13 cellular contexts compared by ENCODE assay signal in the genomic region with DNA sequence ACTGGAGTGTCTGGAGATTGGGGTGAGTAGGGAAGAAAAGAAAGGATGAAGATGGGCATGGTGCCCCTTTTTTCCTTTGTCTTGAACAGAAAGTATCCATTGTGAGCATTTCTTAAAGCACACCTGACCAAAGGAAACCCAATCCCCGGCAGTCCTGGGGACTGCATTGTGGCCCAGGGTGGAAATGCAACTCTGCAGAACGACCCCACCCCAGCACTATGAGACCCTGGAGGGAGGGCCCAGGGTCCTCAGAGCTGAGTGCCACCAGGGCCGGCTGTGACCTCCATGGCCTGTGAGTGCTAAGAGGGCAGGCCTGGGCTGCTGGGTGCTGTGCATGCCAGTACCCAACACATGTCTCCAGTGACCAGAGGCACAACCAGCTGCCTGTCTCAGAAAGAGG. TPM values are rescaled to one million over a fixed set of nuclear protein-coding genes. Genes with fewer than 3 reads are reported as not detected.
A peak's percentile ranks its signal among the peaks of the same experiment; 100 is the strongest.
DNase-seq lines count a peak whose midpoint lies in the region; ATAC-seq and TF ChIP-seq lines count a peak whose summit lies in the region.
"Had no signal": no experiment of that assay in that cellular context is flagged by ENCODE, and none has a peak within 500 bp of the region (broad histone marks: within the 10 kb centered on the region; RNA-seq: fewer than 3 reads in every experiment).

No MANE protein-coding gene starts in this region.

- POLR2A ChIA-PET in A673 (lab: Charles Lee; ENCODE audit: low non-redundant PET), result no interaction called here

- H4K8ac ChIP-seq in neuronal stem cell (ENCODE audit: low read depth, low read length), result no peak overlapping the region

- no peak overlapping the region for H3K9ac ChIP-seq in neuronal stem cell (ENCODE audit: low read depth, low read length, poor library complexity)

- no peak overlapping the region for H4K91ac ChIP-seq in neuronal stem cell (ENCODE audit: low read depth, low read length, poor library complexity)

- H3K9me3 ChIP-seq in A673 (ENCODE audit: low read depth, low read length, poor library complexity, severe bottlenecking) (no peaks in the 10 kb centered on the region), neuronal stem cell (replicated peaks in 1 of 2; ENCODE audit: control insufficient read depth in 2 of 2, insufficient read depth in 1 of 2, low read depth in 1 of 2, low read length in 2 of 2) (no peaks in the 10 kb centered on the region)
- H3K9me3 ChIP-seq: BLaER1 treated with 17β-estradiol and CSF1 and Interleukin-3, amounts not matched to agents 10 nM and 100 nM had no signal

- peaks cover 72% of the 10 kb centered on the region for H3K4me1 ChIP-seq in A673 (ENCODE audit: insufficient read depth, low read length, poor library complexity, severe bottlenecking)
- peaks cover 17 to 28% of the 10 kb centered on the region in 2 donors for H3K4me1 ChIP-seq in neuronal stem cell (ENCODE audit: control insufficient read depth in 2 of 2, insufficient read depth in 1 of 2, low read depth in 1 of 2, low read length in 2 of 2)

- intact Hi-C loops in A673 (cut with micrococcal nuclease; ENCODE audit: unreplicated experiment), result no loop called here
- intact Hi-C loops in posterior vena cava (cut with DNase I), result loop anchor here in 1 of 2 donors (10.0 kb wide), 1 partner anchor 143 kb away; no protein-coding TSS in a partner anchor

- no CpG with 5 or more reads among the region's 3 CpGs for WGBS in neuronal stem cell (ENCODE audit: extremely low coverage in 2 of 2, insufficient read length in 2 of 2, insufficient replicate concordance in 1 of 2), 2 donors

- no peak overlapping the region for H3K4ac ChIP-seq in neuronal stem cell (ENCODE audit: low read length)

- no peak overlapping the region for H2AFZ ChIP-seq in neuronal stem cell (ENCODE audit: low read length)

- H2BK12ac ChIP-seq in neuronal stem cell (ENCODE audit: low read length), result no peak overlapping the region

- no peak overlapping the region for H3K14ac ChIP-seq in neuronal stem cell (ENCODE audit: low read length)

- no peak overlapping the region for H2BK5ac ChIP-seq in neuronal stem cell (ENCODE audit: low read length)

- H3K27me3 Mint-ChIP-seq in central memory CD8-positive, alpha-beta T cell, result no peaks in the 10 kb centered on the region
- H3K27me3 Mint-ChIP-seq: activated CD8-positive, alpha-beta memory T cell treated with anti-CD3 and anti-CD28 coated beads, Interleukin-2, amount 10 ng/mL, durations not matched to agents 7 days and 5 days had no signal

- H3K27ac ChIP-seq in A673 (ENCODE audit: low read depth, low read length, poor library complexity, severe bottlenecking) (peak overlapping the region; percentile 96), neuronal stem cell (replicated peaks; ENCODE audit: low read length) (no peak overlapping the region)
- H3K27ac ChIP-seq: BLaER1 treated with 17β-estradiol and CSF1 and Interleukin-3, amounts not matched to agents 10 nM and 100 nM had no signal

- H3K23ac ChIP-seq in neuronal stem cell (ENCODE audit: low read depth, low read length, poor library complexity), result no peak overlapping the region

- peaks cover 84% of the 10 kb centered on the region for H3K4me1 Mint-ChIP-seq in central memory CD8-positive, alpha-beta T cell

- CTCF ChIA-PET in A673 (lab: Charles Lee), result no interaction called here

- no peak for TF ChIP-seq CTCF in A673 (conservative IDR thresholded peaks at IDR 0.05; ENCODE audit: low read depth, low read length)

- no peak overlapping the region for H2BK15ac ChIP-seq in neuronal stem cell (ENCODE audit: low read length)

- no peak for DNase-seq in A673 (ENCODE audit: low spot score)
- DNase-seq in H7, result peak; percentile 75
- DNase-seq in central memory CD8-positive, alpha-beta T cell (ENCODE audit: low spot score in 2 of 2), result no peak
- DNase-seq in neuronal stem cell (ENCODE audit: low spot score), result no peak
- DNase-seq in T-helper 2 cell, result no peak
- no peak for DNase-seq in posterior vena cava (ENCODE audit: low spot score)
- no peak for DNase-seq in NCI-H1417 treated with DMSO at 0.1 percent for 48 hours (lab: John Stamatoyannopoulos, UW)
- DNase-seq: activated CD8-positive, alpha-beta memory T cell treated with anti-CD3 and anti-CD28 coated beads, Interleukin-2, amount 10 ng/mL, durations not matched to agents 7 days and 5 days; NCI-H187; NCI-H82; SHP77 had no signal

- ATAC-seq in central memory CD8-positive, alpha-beta T cell (replicated peaks; ENCODE audit: extremely low read depth, poor library complexity, severe bottlenecking), result no peak
- no peak for ATAC-seq in HG03460 (IDR thresholded peaks at IDR 0.05; ENCODE audit: unreplicated experiment)
- ATAC-seq: activated CD8-positive, alpha-beta memory T cell treated with anti-CD3 and anti-CD28 coated beads, Interleukin-2, amount 10 ng/mL, durations not matched to agents 7 days and 5 days had no signal

- peaks cover 16% of the 10 kb centered on the region for H3K79me1 ChIP-seq in neuronal stem cell (ENCODE audit: low read depth, low read length)

- peak overlapping the region; percentile 51 for H3K27ac Mint-ChIP-seq in central memory CD8-positive, alpha-beta T cell (ENCODE audit: low read depth)
- H3K27ac Mint-ChIP-seq: activated CD8-positive, alpha-beta memory T cell treated with anti-CD3 and anti-CD28 coated beads, Interleukin-2, amount 10 ng/mL, durations not matched to agents 7 days and 5 days had no signal

- no TSS peak for BruUV-seq in A673 (replicated peaks; lab: Mats Ljungman, UMichigan)

- no peak overlapping the region for H3K18ac ChIP-seq in neuronal stem cell (ENCODE audit: low read length)

- H2AK5ac ChIP-seq in neuronal stem cell (ENCODE audit: low read depth, low read length), result no peak overlapping the region

- no peak overlapping the region for H2BK120ac ChIP-seq in neuronal stem cell (ENCODE audit: low read depth, low read length)

- peaks cover 29% of the 10 kb centered on the region for H3K36me3 Mint-ChIP-seq in central memory CD8-positive, alpha-beta T cell (ENCODE audit: insufficient read depth)

- H3K4me3 Mint-ChIP-seq in central memory CD8-positive, alpha-beta T cell, result no peak overlapping the region
- H3K4me3 Mint-ChIP-seq: activated CD8-positive, alpha-beta memory T cell treated with anti-CD3 and anti-CD28 coated beads, Interleukin-2, amount 10 ng/mL, durations not matched to agents 7 days and 5 days had no signal

- no peaks in the 10 kb centered on the region for H3K27me3 ChIP-seq in A673 (replicated peaks; ENCODE audit: insufficient read depth, low read depth, low read length, poor library complexity)
- H3K27me3 ChIP-seq in H7 (ENCODE audit: control insufficient read depth, insufficient read depth, low read length), result no peaks in the 10 kb centered on the region
- H3K27me3 ChIP-seq in neuronal stem cell (ENCODE audit: control insufficient read depth in 3 of 3, insufficient read depth in 3 of 3, low read depth in 1 of 3, low read length in 3 of 3), result no peaks in the 10 kb centered on the region
- H3K27me3 ChIP-seq: BLaER1 treated with 17β-estradiol and CSF1 and Interleukin-3, amounts not matched to agents 10 nM and 100 nM had no signal

- H3K4me3 ChIP-seq in A673 (ENCODE audit: low read depth, low read length, poor library complexity, severe bottlenecking) (no peak overlapping the region), H7 (ENCODE audit: insufficient read depth, low read depth, low read length) (no peak overlapping the region), neuronal stem cell (ENCODE audit: low read length in 2 of 2) (no peak overlapping the region)
- H3K4me3 ChIP-seq: BLaER1 treated with 17β-estradiol and CSF1 and Interleukin-3, amounts not matched to agents 10 nM and 100 nM had no signal

- no peaks in the 10 kb centered on the region for H3K9me3 Mint-ChIP-seq in central memory CD8-positive, alpha-beta T cell

- H3K4me2 ChIP-seq in neuronal stem cell (ENCODE audit: insufficient read depth, low read length, poor library complexity, severe bottlenecking), result peak overlapping the region; percentile 3

- H3K36me3 ChIP-seq in A673 (ENCODE audit: insufficient read depth, low read length, poor library complexity, severe bottlenecking) (no peaks in the 10 kb centered on the region), H7 (replicated peaks; ENCODE audit: control insufficient read depth, insufficient read depth, low read length) (no peaks in the 10 kb centered on the region), neuronal stem cell (replicated peaks in 1 of 2; ENCODE audit: control insufficient read depth in 2 of 2, insufficient read depth in 2 of 2, low read length in 2 of 2) (no peaks in the 10 kb centered on the region)
- H3K36me3 ChIP-seq: BLaER1 treated with 17β-estradiol and CSF1 and Interleukin-3, amounts not matched to agents 10 nM and 100 nM had no signal

RNA-seq across cellular contexts. Expression of gene EEIG1, which starts 18.5 kb away (rescaled TPM):
- total RNA-seq in A673 (2021) (30.0 and 34.1 TPM in 2 replicates), posterior vena cava (10 to 100 TPM; 54.3 to 56.9 TPM)
- total RNA-seq in H7 (2014; rRNA removed; shearing (Covaris generic)), result 16.9 and 27.1 TPM in 2 replicates
- 22.0 TPM for polyA plus RNA-seq in neuronal stem cell (2013, experiment 1 of 2)
- 22.8 TPM for polyA plus RNA-seq in neuronal stem cell (2013, experiment 2 of 2)

RNA-seq across cellular contexts. Expression of gene DPM2, which starts 24.6 kb away (rescaled TPM):
- total RNA-seq in A673 (2021) (51.5 and 52.9 TPM in 2 replicates), posterior vena cava (10 to 100 TPM; 22.8 to 23.6 TPM)
- total RNA-seq in H7 (2014; rRNA removed; shearing (Covaris generic)), result 38.3 and 45.6 TPM in 2 replicates
- polyA plus RNA-seq in neuronal stem cell (2013, experiment 1 of 2), result 27.5 TPM
- 25.3 TPM for polyA plus RNA-seq in neuronal stem cell (2013, experiment 2 of 2)

RNA-seq across cellular contexts. Expression of gene PIP5KL1, which starts 31.7 kb away (rescaled TPM):
- total RNA-seq in A673 (2021) (2.6 and 3.9 TPM in 2 replicates), posterior vena cava (1 to 10 TPM; 1.2 to 1.3 TPM)
- total RNA-seq in H7 (2014; rRNA removed; shearing (Covaris generic)), result 0.94 and 3.4 TPM in 2 replicates
- polyA plus RNA-seq in neuronal stem cell (2013, experiment 1 of 2), result 2.4 TPM
- polyA plus RNA-seq in neuronal stem cell (2013, experiment 2 of 2), result 2.5 TPM

RNA-seq across cellular contexts. Expression of gene ST6GALNAC4, which starts 45.4 kb away (rescaled TPM):
- total RNA-seq in A673 (2021) (11.8 and 15.8 TPM in 2 replicates), posterior vena cava (10 to 100 TPM; 27.7 to 32.7 TPM)
- total RNA-seq in H7 (2014; rRNA removed; shearing (Covaris generic)), result 18.5 and 24.6 TPM in 2 replicates
- 11.3 TPM for polyA plus RNA-seq in neuronal stem cell (2013, experiment 1 of 2)
- 12.7 TPM for polyA plus RNA-seq in neuronal stem cell (2013, experiment 2 of 2)
